ENCODE assay signal across 8 cellular contexts in the genomic region with DNA sequence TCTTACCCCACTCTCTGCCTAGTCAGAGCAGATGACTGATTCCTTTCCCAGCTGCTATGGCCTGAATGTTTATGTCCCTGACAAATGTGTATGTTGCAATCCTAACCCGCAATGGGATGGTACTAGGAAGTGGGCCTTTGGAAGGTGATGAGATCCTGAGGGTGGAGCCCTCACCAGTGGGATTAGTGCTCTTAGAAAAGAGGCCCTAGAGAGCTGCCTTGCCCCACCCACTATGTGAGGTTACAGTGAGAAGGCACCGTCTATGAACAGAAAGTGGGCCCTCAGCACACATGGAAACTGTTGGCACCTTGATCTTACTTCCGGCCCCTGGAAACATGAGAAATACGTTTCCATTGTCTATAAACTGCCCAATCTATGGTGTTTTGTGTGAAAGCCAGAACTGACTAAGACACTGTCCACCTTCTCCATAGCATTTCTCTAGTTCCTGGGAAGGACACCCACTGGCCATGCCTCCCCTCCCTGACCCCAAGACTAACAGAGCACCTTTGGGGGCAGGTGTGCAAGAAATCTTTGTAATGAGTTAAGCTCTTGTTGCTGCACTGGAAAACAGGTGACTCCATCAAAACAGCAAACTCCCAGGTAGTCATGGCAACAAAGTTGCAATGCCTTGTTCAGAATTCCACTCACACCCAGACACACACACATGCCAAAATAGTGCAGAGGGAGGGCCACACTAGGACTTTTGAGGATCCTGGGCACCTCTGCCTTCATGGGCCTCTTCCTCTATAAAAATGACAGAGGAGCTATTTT. TPM values are rescaled to one million over a fixed set of nuclear protein-coding genes. Genes with fewer than 3 reads are reported as not detected.
DNase-seq lines count a peak whose midpoint lies in the region; ATAC-seq, FAIRE-seq and TF ChIP-seq lines count a peak whose summit lies in the region.

No MANE protein-coding gene starts in this region.

- peak; percentile 62 for ATAC-seq in HepG2
- ATAC-seq in right lobe of liver = no peak
- ATAC-seq in GM19035 (IDR thresholded peaks at IDR 0.05; ENCODE audit: unreplicated experiment) = no peak

- peaks cover 0 to 1% of the 10 kb centered on the region in 2 experiments; a peak in 1 of 5 replicates for H3K27me3 ChIP-seq in HepG2 (ENCODE audit: control insufficient read depth in 1 of 2, insufficient read depth in 2 of 2, low read length in 2 of 2)
- H3K27me3 ChIP-seq in right lobe of liver = no peaks in the 10 kb centered on the region
- H3K27me3 ChIP-seq in osteoblast (ENCODE audit: insufficient read depth, low read length) = peaks cover 51% of the 10 kb centered on the region

- H3K36me3 ChIP-seq in HepG2 (replicated peaks in 1 of 2; ENCODE audit: control insufficient read depth in 1 of 2, insufficient read depth in 2 of 2, low read length in 2 of 2) = no peaks in the 10 kb centered on the region
- H3K36me3 ChIP-seq in right lobe of liver = no peaks in the 10 kb centered on the region
- H3K36me3 ChIP-seq in osteoblast (ENCODE audit: insufficient read depth, low read length) = no peaks in the 10 kb centered on the region

- POLR2A ChIA-PET in HepG2 (lab: Yijun Ruan, JAX) = interaction anchor here (1.5 kb wide), 1 partner anchor 12 kb away, joined by 3 read pairs; no protein-coding TSS in a partner anchor

- H4K20me1 ChIP-seq in HepG2 (ENCODE audit: insufficient read depth, low read length) (no peaks in the 10 kb centered on the region), osteoblast (ENCODE audit: insufficient read depth, low read length) (peaks cover 23% of the 10 kb centered on the region)

- intact Hi-C loops in HepG2 (cut with micrococcal nuclease; ENCODE audit: unreplicated experiment) = no loop called here
- intact Hi-C loops in right lobe of liver (cut with DNase I) = no loop called here

- H3K4me3 ChIP-seq in HepG2 (replicated peaks in 1 of 3; ENCODE audit: insufficient read depth in 1 of 3, low read depth in 2 of 3, low read length in 3 of 3) = no peak overlapping the region
- H3K4me3 ChIP-seq in right lobe of liver = no peak overlapping the region
- H3K4me3 ChIP-seq in astrocyte of the spinal cord (ENCODE audit: low read depth, low read length) = no peak overlapping the region
- H3K4me3 ChIP-seq in osteoblast (ENCODE audit: insufficient read depth, low read length) = no peak overlapping the region

- no peak overlapping the region for H3K9ac ChIP-seq in HepG2 (ENCODE audit: insufficient read depth, low read depth, low read length)

- H3K4me1 ChIP-seq in HepG2 (ENCODE audit: insufficient read depth, low read length) (peaks cover 17% of the 10 kb centered on the region), right lobe of liver (no peaks in the 10 kb centered on the region), osteoblast (ENCODE audit: insufficient read depth, low read length) (peaks cover 7% of the 10 kb centered on the region)

- 9% methylated on average over 4 of the region's 4 CpGs for WGBS in HepG2 (ENCODE audit: low lambda C conversion rate)
- 83% methylated on average over 1 of the region's 4 CpGs for WGBS in right lobe of liver (ENCODE audit: insufficient coverage, low coverage, low lambda C conversion rate, missing lambda C conversion rate)

- no peaks in the 10 kb centered on the region for H3K79me2 ChIP-seq in HepG2 (ENCODE audit: insufficient read depth, low read length)
- H3K79me2 ChIP-seq in osteoblast (ENCODE audit: insufficient read depth, low read length) = no peaks in the 10 kb centered on the region

- H3K4me2 ChIP-seq in HepG2 (ENCODE audit: low read depth, low read length) (peak overlapping the region; percentile 44), osteoblast (ENCODE audit: insufficient read depth, low read length) (peak overlapping the region; percentile 13)

- no peaks in the 10 kb centered on the region for H3K9me3 ChIP-seq in HepG2 (ENCODE audit: low read length)
- H3K9me3 ChIP-seq in right lobe of liver = no peaks in the 10 kb centered on the region
- H3K9me3 ChIP-seq in osteoblast (ENCODE audit: low read depth, low read length) = no peaks in the 10 kb centered on the region

- TF ChIP-seq CTCF in HepG2 (CRISPR knock-in tag; IDR thresholded peaks at IDR 0.05) (no peak), right lobe of liver (IDR thresholded peaks at IDR 0.05) (no peak), astrocyte of the spinal cord (IDR thresholded peaks at IDR 0.05; ENCODE audit: low read depth, low read length) (no peak), osteoblast (IDR thresholded peaks at IDR 0.05; ENCODE audit: extremely low read depth, low read depth, low read length) (no peak)

- H3K27ac ChIP-seq in HepG2 (ENCODE audit: extremely low read length, insufficient read depth, low read length) (no peak overlapping the region), right lobe of liver (no peak overlapping the region), osteoblast (ENCODE audit: low read depth, low read length) (no peak overlapping the region), substantia nigra (ENCODE audit: low read depth, low read length, poor library complexity, severe bottlenecking) (no peak overlapping the region)

- TF ChIP-seq POLR2A in HepG2 (IDR thresholded peaks at IDR 0.05; ENCODE audit: insufficient read depth in 1 of 2, low read depth in 2 of 2, low read length in 2 of 2) = no peak
- TF ChIP-seq POLR2A in right lobe of liver (IDR thresholded peaks at IDR 0.05) = no peak

- TF ChIP-seq EP300 in HepG2 (IDR thresholded peaks at IDR 0.05; ENCODE audit: low read depth in 2 of 2, low read length in 2 of 2) (no peak), HepG2 (CRISPR knock-in tag; IDR thresholded peaks at IDR 0.05; ENCODE audit: borderline replicate concordance) (no peak)

- H2AFZ ChIP-seq in HepG2 (ENCODE audit: low read length) (no peak overlapping the region), osteoblast (ENCODE audit: low read length) (no peak overlapping the region)

- FAIRE-seq in HepG2 (lab: Jason Lieb, UNC) = peak; percentile 4

- no peak for TF ChIP-seq RAD21 in HepG2 (CRISPR knock-in tag; IDR thresholded peaks at IDR 0.05)

- CTCF ChIA-PET in HepG2 (lab: Yijun Ruan, JAX; ENCODE audit: low intra/inter-chr PET ratio, low total read pairs) = no interaction called here

- DNase-seq in HepG2 (ENCODE audit: low spot score) = peak; percentile 51
- DNase-seq in right lobe of liver = no peak
- DNase-seq in NCI-H82 treated with DMSO at 0.1 percent for 48 hours (lab: John Stamatoyannopoulos, UW; ENCODE audit: unreplicated experiment) = peak; percentile 30
- peak; percentile 27 for DNase-seq in astrocyte of the spinal cord (ENCODE audit: low read depth, low spot score)
- DNase-seq in osteoblast (ENCODE audit: insufficient read length, low spot score, missing footprints) = no peak
- DNase-seq in substantia nigra (lab: John Stamatoyannopoulos, UW) = no peak
- DNase-seq in NCI-H345 treated with DMSO at 0.1 percent for 48 hours (lab: John Stamatoyannopoulos, UW; ENCODE audit: unreplicated experiment) = no peak

- BruUV-seq in HepG2 (replicated peaks; lab: Mats Ljungman, UMichigan) = no TSS peak

- in situ Hi-C loops in HepG2 (cut with HindIII; ENCODE audit: extremely low pct_ligation_motif_present, low pct_unique_long_range_greater_than_20kb) = no loop called here
- in situ Hi-C loops in astrocyte of the spinal cord (cut with HindIII; ENCODE audit: low sequenced_read_pairs) = no loop called here

RNA-seq across cellular contexts. Expression of a gene that starts 16.2 kb away (rescaled TPM):
- total RNA-seq in HepG2 (2016; rRNA removed; fragmentation: Illumina TruSeq; extraction: Trizol) (not detected in 2 replicates), right lobe of liver (1 to 10 TPM in 1 of 6 experiments, under 1 TPM in 5; 0.20 to 1.2 (median 0.56) TPM), osteoblast (not detected in 2 replicates)
- not detected in 2 replicates for total RNA-seq in HepG2 (2016; cell fraction: cytosol; rRNA removed; fragmentation: Illumina TruSeq; extraction: Trizol; ENCODE audit: low read depth)
- not detected in 2 replicates for total RNA-seq in HepG2 (2016; cell fraction: insoluble cytoplasmic fraction; rRNA removed; fragmentation: Illumina TruSeq; extraction: Trizol)
- not detected in 2 replicates for total RNA-seq in HepG2 (2016; cell fraction: membrane; rRNA removed; fragmentation: Illumina TruSeq; extraction: Trizol)
- not detected in 2 replicates for total RNA-seq in HepG2 (2016; cell fraction: nucleus; rRNA removed; fragmentation: Illumina TruSeq; extraction: Trizol)
- polyA plus RNA-seq in HepG2 (2011; rRNA removed) = 0.13 and 0.24 TPM in 2 replicates
- polyA plus RNA-seq in HepG2 (2011; cell fraction: cytosol; rRNA removed) = 0.04 TPM in 1 of 2 replicates, not detected in the other
- polyA plus RNA-seq in HepG2 (2011; cell fraction: nucleus; rRNA removed) = 0.80 and 0.81 TPM in 2 replicates
- 0.20 TPM in 1 of 2 replicates, not detected in the other for polyA plus RNA-seq in HepG2 (2012)
- polyA plus RNA-seq in HepG2 (2016; cell fraction: cytosol; fragmentation: Illumina TruSeq; extraction: Trizol; ENCODE audit: low read depth) = not detected in 2 replicates
- not detected in 2 replicates for polyA plus RNA-seq in HepG2 (2016; cell fraction: insoluble cytoplasmic fraction; fragmentation: Illumina TruSeq; extraction: Trizol; ENCODE audit: low read depth)
- not detected in 2 replicates for polyA plus RNA-seq in HepG2 (2016; cell fraction: membrane; fragmentation: Illumina TruSeq; extraction: Trizol; ENCODE audit: low read depth)
- polyA plus RNA-seq in HepG2 (2016; cell fraction: nucleus; fragmentation: Illumina TruSeq; extraction: Trizol; ENCODE audit: insufficient read depth, low read depth) = not detected in 2 replicates
- 0.56 TPM in 1 of 2 replicates, not detected in the other for polyA minus RNA-seq in HepG2 (2011; rRNA and poly(A)+ RNA removed; ENCODE audit: low replicate concordance)
- polyA minus RNA-seq in HepG2 (2011; cell fraction: cytosol; rRNA and poly(A)+ RNA removed) = not detected in 2 replicates
- polyA minus RNA-seq in HepG2 (2011; cell fraction: nucleus; rRNA and poly(A)+ RNA removed) = 0.37 TPM in 1 of 2 replicates, not detected in the other

RNA-seq across cellular contexts. Expression of a gene that starts 53.7 kb away (rescaled TPM):
- total RNA-seq in HepG2 (2016; rRNA removed; fragmentation: Illumina TruSeq; extraction: Trizol) (19.3 and 29.5 TPM in 2 replicates), right lobe of liver (10 to 100 TPM; 14.9 to 22.3 (median 19.7) TPM), osteoblast (44.5 and 45.7 TPM in 2 replicates)
- 13.5 and 15.0 TPM in 2 replicates for total RNA-seq in HepG2 (2016; cell fraction: cytosol; rRNA removed; fragmentation: Illumina TruSeq; extraction: Trizol; ENCODE audit: low read depth)
- 20.1 and 28.2 TPM in 2 replicates for total RNA-seq in HepG2 (2016; cell fraction: insoluble cytoplasmic fraction; rRNA removed; fragmentation: Illumina TruSeq; extraction: Trizol)
- total RNA-seq in HepG2 (2016; cell fraction: membrane; rRNA removed; fragmentation: Illumina TruSeq; extraction: Trizol) = 34.9 and 36.8 TPM in 2 replicates
- 10.8 and 11.8 TPM in 2 replicates for total RNA-seq in HepG2 (2016; cell fraction: nucleus; rRNA removed; fragmentation: Illumina TruSeq; extraction: Trizol)
- polyA plus RNA-seq in HepG2 (2011; rRNA removed) = 18.6 and 24.6 TPM in 2 replicates
- 12.1 and 17.5 TPM in 2 replicates for polyA plus RNA-seq in HepG2 (2011; cell fraction: cytosol; rRNA removed)
- polyA plus RNA-seq in HepG2 (2011; cell fraction: nucleus; rRNA removed) = 5.8 and 6.6 TPM in 2 replicates
- 15.8 and 17.0 TPM in 2 replicates for polyA plus RNA-seq in HepG2 (2012)
- 26.2 and 31.5 TPM in 2 replicates for polyA plus RNA-seq in HepG2 (2016; cell fraction: cytosol; fragmentation: Illumina TruSeq; extraction: Trizol; ENCODE audit: low read depth)
- polyA plus RNA-seq in HepG2 (2016; cell fraction: insoluble cytoplasmic fraction; fragmentation: Illumina TruSeq; extraction: Trizol; ENCODE audit: low read depth) = 52.7 and 53.8 TPM in 2 replicates
- 47.6 and 48.7 TPM in 2 replicates for polyA plus RNA-seq in HepG2 (2016; cell fraction: membrane; fragmentation: Illumina TruSeq; extraction: Trizol; ENCODE audit: low read depth)
- 22.0 and 22.5 TPM in 2 replicates for polyA plus RNA-seq in HepG2 (2016; cell fraction: nucleus; fragmentation: Illumina TruSeq; extraction: Trizol; ENCODE audit: insufficient read depth, low read depth)
- polyA minus RNA-seq in HepG2 (2011; rRNA and poly(A)+ RNA removed; ENCODE audit: low replicate concordance) = 10.0 and 15.8 TPM in 2 replicates
- 13.7 and 13.9 TPM in 2 replicates for polyA minus RNA-seq in HepG2 (2011; cell fraction: cytosol; rRNA and poly(A)+ RNA removed)
- polyA minus RNA-seq in HepG2 (2011; cell fraction: nucleus; rRNA and poly(A)+ RNA removed) = 18.8 and 20.0 TPM in 2 replicates

Comparison
In these comparisons a context has a peak if more than half of its experiments do, and no peak if none do; other contexts are left out.
1. DNase-seq: peak in HepG2 (single experiment), NCI-H82 treated with DMSO at 0.1 percent for 48 hours (single experiment) and astrocyte of the spinal cord (single experiment); none in right lobe of liver (0 of 3), osteoblast (single experiment), substantia nigra (0 of 49) and NCI-H345 treated with DMSO at 0.1 percent for 48 hours (single experiment).